In the genomic region with DNA sequence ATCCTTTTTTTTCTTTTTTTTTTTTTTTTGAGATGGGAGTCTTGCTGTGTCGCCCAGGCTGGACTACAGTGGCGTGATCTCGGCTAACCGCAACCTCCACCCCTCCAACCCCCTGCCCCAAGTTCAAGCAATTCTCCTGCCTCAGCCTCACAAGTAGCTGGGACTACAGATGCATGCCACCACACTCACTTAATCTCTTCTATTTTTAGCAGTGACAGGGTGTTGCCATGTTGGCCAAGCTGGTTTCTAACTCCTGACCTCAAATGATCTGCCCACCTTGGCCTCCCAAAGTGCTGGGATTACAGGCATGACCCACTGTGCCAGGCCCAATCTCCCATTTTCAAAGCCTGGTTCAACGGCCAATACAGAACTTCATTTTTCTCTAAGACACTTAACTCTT, we compare ENCODE assay signal across 18 cellular contexts. TPM values are rescaled to one million over a fixed set of nuclear protein-coding genes. Genes with fewer than 3 reads are reported as not detected.
DNase-seq lines count a peak whose midpoint lies in the region; ATAC-seq and TF ChIP-seq lines count a peak whose summit lies in the region.
"Had no signal": no experiment of that assay in that cellular context is flagged by ENCODE, and none has a peak within 500 bp of the region (broad histone marks: within the 10 kb centered on the region; RNA-seq: fewer than 3 reads in every experiment).

No MANE protein-coding gene starts in this region.

- H3K9me2 ChIP-seq in Karpas-422 (replicated peaks; ENCODE audit: insufficient read depth, low read length) = no peaks in the 10 kb centered on the region

- no peaks in the 10 kb centered on the region for H3K27me3 Mint-ChIP-seq in activated CD4-positive, alpha-beta T cell treated with anti-CD3 and anti-CD28 coated beads for 36 hours
- H3K27me3 Mint-ChIP-seq in activated CD4-positive, alpha-beta T cell treated with anti-CD3 and anti-CD28 coated beads, Interleukin-2, amount 10 ng/mL, durations not matched to agents 7 days and 5 days = no peaks in the 10 kb centered on the region
- no peaks in the 10 kb centered on the region for H3K27me3 Mint-ChIP-seq in activated naive CD8-positive, alpha-beta T cell
- no peaks in the 10 kb centered on the region for H3K27me3 Mint-ChIP-seq in naive B cell
- H3K27me3 Mint-ChIP-seq: activated CD8-positive, alpha-beta memory T cell treated with anti-CD3 and anti-CD28 coated beads, Interleukin-2, amount 10 ng/mL, durations not matched to agents 7 days and 5 days had no signal

- H3K9me3 ChIP-seq in Karpas-422 (ENCODE audit: low read length) (no peaks in the 10 kb centered on the region), colonic mucosa (no peaks in the 10 kb centered on the region)
- H3K9me3 ChIP-seq: adrenal gland had no signal

- peak overlapping the region; percentile 6 for H3K4me2 ChIP-seq in Karpas-422 (ENCODE audit: low read depth, low read length, poor library complexity, severe bottlenecking)

- H3K27ac ChIP-seq in Karpas-422 (ENCODE audit: low read length) (no peak overlapping the region), dorsolateral prefrontal cortex (no peak overlapping the region), colonic mucosa (no peak overlapping the region)
- H3K27ac ChIP-seq: adrenal gland, cardiac muscle cell, VCaP had no signal

- no peaks in the 10 kb centered on the region for H3K9me3 Mint-ChIP-seq in activated CD4-positive, alpha-beta T cell treated with anti-CD3 and anti-CD28 coated beads for 36 hours (ENCODE audit: low read depth)
- H3K9me3 Mint-ChIP-seq in activated CD4-positive, alpha-beta T cell treated with anti-CD3 and anti-CD28 coated beads, Interleukin-2, amount 10 ng/mL, durations not matched to agents 7 days and 5 days = peaks cover 3% of the 10 kb centered on the region
- no peaks in the 10 kb centered on the region for H3K9me3 Mint-ChIP-seq in activated naive CD8-positive, alpha-beta T cell (ENCODE audit: low read depth)
- peaks cover 0 to 2% (median 0%) of the 10 kb centered on the region in 7 donors for H3K9me3 Mint-ChIP-seq in naive B cell
- H3K9me3 Mint-ChIP-seq: nephron had no signal

- H3K4me3 ChIP-seq in Karpas-422 (ENCODE audit: low read length) (no peak overlapping the region), dorsolateral prefrontal cortex (no peak overlapping the region), colonic mucosa (no peak overlapping the region)
- H3K4me3 ChIP-seq: adrenal gland, cardiac muscle cell had no signal

- POLR2A ChIA-PET in activated CD4-positive, alpha-beta T cell treated with anti-CD3 and anti-CD28 coated beads for 36 hours (lab: Charles Lee) = no interaction called here
- POLR2A ChIA-PET in activated CD4-positive, alpha-beta T cell treated with anti-CD3 and anti-CD28 coated beads, Interleukin-2, amount 10 ng/mL, durations not matched to agents 7 days and 5 days (lab: Charles Lee) = no interaction called here

- H4K20me1 ChIP-seq in Karpas-422 (ENCODE audit: insufficient read depth, low read depth, low read length) = peaks cover 50% of the 10 kb centered on the region

- peaks cover 96% of the 10 kb centered on the region for H3K79me2 ChIP-seq in Karpas-422 (ENCODE audit: low read length)

- H3K27me3 ChIP-seq in Karpas-422 (ENCODE audit: low read length) (no peaks in the 10 kb centered on the region), dorsolateral prefrontal cortex (no peaks in the 10 kb centered on the region), colonic mucosa (no peaks in the 10 kb centered on the region)
- H3K27me3 ChIP-seq: adrenal gland, cardiac muscle cell had no signal

- H3K36me3 ChIP-seq in Karpas-422 (ENCODE audit: insufficient read depth, low read length) = no peaks in the 10 kb centered on the region
- no peaks in the 10 kb centered on the region for H3K36me3 ChIP-seq in colonic mucosa
- H3K36me3 ChIP-seq: adrenal gland, cardiac muscle cell had no signal

- CTCF ChIA-PET in activated CD4-positive, alpha-beta T cell treated with anti-CD3 and anti-CD28 coated beads for 36 hours (lab: Charles Lee) = no interaction called here
- CTCF ChIA-PET in activated CD4-positive, alpha-beta T cell treated with anti-CD3 and anti-CD28 coated beads, Interleukin-2, amount 10 ng/mL, durations not matched to agents 7 days and 5 days (lab: Charles Lee) = no interaction called here

- H3K9ac ChIP-seq in Karpas-422 (ENCODE audit: low read length) (no peak overlapping the region), colonic mucosa (ENCODE audit: low read depth in 2 of 2, low read length in 2 of 2) (no peak overlapping the region)

- peaks cover 93% of the 10 kb centered on the region for H3K4me1 Mint-ChIP-seq in activated CD4-positive, alpha-beta T cell treated with anti-CD3 and anti-CD28 coated beads for 36 hours
- H3K4me1 Mint-ChIP-seq in activated CD4-positive, alpha-beta T cell treated with anti-CD3 and anti-CD28 coated beads, Interleukin-2, amount 10 ng/mL, durations not matched to agents 7 days and 5 days = peaks cover 81% of the 10 kb centered on the region
- H3K4me1 Mint-ChIP-seq in activated naive CD8-positive, alpha-beta T cell (ENCODE audit: low read depth) = peaks cover 90% of the 10 kb centered on the region
- H3K4me1 Mint-ChIP-seq in naive B cell = peaks cover 58 to 98% (median 88%) of the 10 kb centered on the region in 3 donors

- peaks cover 43% of the 10 kb centered on the region for H3K36me3 Mint-ChIP-seq in activated CD4-positive, alpha-beta T cell treated with anti-CD3 and anti-CD28 coated beads for 36 hours (ENCODE audit: low read depth)
- H3K36me3 Mint-ChIP-seq in activated CD4-positive, alpha-beta T cell treated with anti-CD3 and anti-CD28 coated beads, Interleukin-2, amount 10 ng/mL, durations not matched to agents 7 days and 5 days (ENCODE audit: low read depth) = peaks cover 40% of the 10 kb centered on the region
- H3K36me3 Mint-ChIP-seq in activated naive CD8-positive, alpha-beta T cell = peaks cover 10% of the 10 kb centered on the region
- H3K36me3 Mint-ChIP-seq in naive B cell = peaks cover 11 to 17% of the 10 kb centered on the region in 2 donors

- no peak overlapping the region for H3K4me3 Mint-ChIP-seq in activated CD4-positive, alpha-beta T cell treated with anti-CD3 and anti-CD28 coated beads for 36 hours
- no peak overlapping the region for H3K4me3 Mint-ChIP-seq in activated CD4-positive, alpha-beta T cell treated with anti-CD3 and anti-CD28 coated beads, Interleukin-2, amount 10 ng/mL, durations not matched to agents 7 days and 5 days
- H3K4me3 Mint-ChIP-seq in activated naive CD8-positive, alpha-beta T cell = peak overlapping the region; percentile 31
- H3K4me3 Mint-ChIP-seq in naive B cell = peak overlapping the region in 7 of 8 donors; percentile 7 to 73 (median 56)
- H3K4me3 Mint-ChIP-seq: activated CD8-positive, alpha-beta memory T cell treated with anti-CD3 and anti-CD28 coated beads, Interleukin-2, amount 10 ng/mL, durations not matched to agents 7 days and 5 days; CD14-positive monocyte; nephron had no signal

- peaks cover 88% of the 10 kb centered on the region for H3K4me1 ChIP-seq in Karpas-422 (ENCODE audit: low read length)
- peaks cover 5% of the 10 kb centered on the region for H3K4me1 ChIP-seq in colonic mucosa

- TF ChIP-seq CTCF in dorsolateral prefrontal cortex (IDR thresholded peaks at IDR 0.05 in 54 of 56, conservative IDR thresholded peaks at IDR 0.05 in 2 of 56; ENCODE audit: low read depth in 1 of 56, partially characterized antibody in 56 of 56) (no peak), colonic mucosa (IDR thresholded peaks at IDR 0.05) (no peak)

- DNase-seq in activated CD4-positive, alpha-beta T cell treated with anti-CD3 and anti-CD28 coated beads for 36 hours = no peak
- no peak for DNase-seq in activated CD4-positive, alpha-beta T cell treated with anti-CD3 and anti-CD28 coated beads, Interleukin-2, amount 10 ng/mL, durations not matched to agents 7 days and 5 days
- DNase-seq in Karpas-422 (no peak), naive B cell (no peak), dorsolateral prefrontal cortex (no peak), colonic mucosa (no peak)
- DNase-seq: activated CD8-positive, alpha-beta memory T cell treated with anti-CD3 and anti-CD28 coated beads, Interleukin-2, amount 10 ng/mL, durations not matched to agents 7 days and 5 days; adrenal gland; DMS79 treated with DMSO at 0.1 percent for 48 hours; effector memory CD4-positive, alpha-beta T cell; HCEC 1CT; NCI-H774 had no signal

- no peak for ATAC-seq in activated CD4-positive, alpha-beta T cell treated with anti-CD3 and anti-CD28 coated beads for 36 hours
- no peak for ATAC-seq in naive B cell (ENCODE audit: low read depth in 2 of 2)
- no peak for ATAC-seq in HG03378 (IDR thresholded peaks at IDR 0.05; ENCODE audit: unreplicated experiment)
- ATAC-seq: activated CD8-positive, alpha-beta memory T cell treated with anti-CD3 and anti-CD28 coated beads, Interleukin-2, amount 10 ng/mL, durations not matched to agents 7 days and 5 days had no signal

- H2AFZ ChIP-seq in Karpas-422 (ENCODE audit: low read length) = no peak overlapping the region

- peak overlapping the region; percentile 84 for H3K27ac Mint-ChIP-seq in activated CD4-positive, alpha-beta T cell treated with anti-CD3 and anti-CD28 coated beads for 36 hours
- H3K27ac Mint-ChIP-seq in activated CD4-positive, alpha-beta T cell treated with anti-CD3 and anti-CD28 coated beads, Interleukin-2, amount 10 ng/mL, durations not matched to agents 7 days and 5 days = no peak overlapping the region
- H3K27ac Mint-ChIP-seq in activated naive CD8-positive, alpha-beta T cell = peak overlapping the region; percentile 72
- peak overlapping the region; percentile 39 to 89 (median 76) for H3K27ac Mint-ChIP-seq in naive B cell
- H3K27ac Mint-ChIP-seq: activated CD8-positive, alpha-beta memory T cell treated with anti-CD3 and anti-CD28 coated beads, Interleukin-2, amount 10 ng/mL, durations not matched to agents 7 days and 5 days; nephron had no signal

- intact Hi-C loops in activated CD4-positive, alpha-beta T cell treated with anti-CD3 and anti-CD28 coated beads for 36 hours (cut with DNase I, micrococcal nuclease) = no loop called here
- intact Hi-C loops in dorsolateral prefrontal cortex (cut with DNase I) (loop anchor here in 1 of 2 donors (10.0 kb wide), 1 partner anchor 73 kb away; no protein-coding TSS in a partner anchor), colonic mucosa (cut with DNase I) (no loop called here)

RNA-seq across cellular contexts. Expression of gene FOXO1, which starts 9.1 kb away (rescaled TPM):
- total RNA-seq in activated CD4-positive, alpha-beta T cell treated with anti-CD3 and anti-CD28 coated beads for 36 hours = 10 to 100 TPM; 37.5 to 42.5 TPM
- 10 to 100 TPM; 40.3 to 46.5 TPM for total RNA-seq in activated CD4-positive, alpha-beta T cell treated with anti-CD3 and anti-CD28 coated beads, Interleukin-2, amount 10 ng/mL, durations not matched to agents 7 days and 5 days
- total RNA-seq in Karpas-422 (2014; rRNA removed; shearing (Covaris generic); ENCODE audit: low replicate concordance) = 27.6 and 51.6 TPM in 2 replicates
- polyA plus RNA-seq in naive B cell (ENCODE audit: low read depth in 6 of 6) = 100 to 1,000 TPM in 5 of 6 donors, 10 to 100 TPM in 1; 70.3 to 174 (median 117) TPM
- 10 to 100 TPM in 118 of 120 experiments, 1 to 10 TPM in 2; 9.8 to 31.6 (median 16.3) TPM for total RNA-seq in dorsolateral prefrontal cortex
- 10 to 100 TPM; 15.7 to 26.4 TPM for total RNA-seq in colonic mucosa

Comparison
In these comparisons a context has a peak if more than half of its experiments do, and no peak if none do; other contexts are left out.
1. H3K4me3 Mint-ChIP-seq: peak in activated naive CD8-positive, alpha-beta T cell (single experiment) and naive B cell (7 of 8); none in activated CD4-positive, alpha-beta T cell treated with anti-CD3 and anti-CD28 coated beads for 36 hours (single experiment) and activated CD4-positive, alpha-beta T cell treated with anti-CD3 and anti-CD28 coated beads, Interleukin-2, amount 10 ng/mL, durations not matched to agents 7 days and 5 days (single experiment).